25 cellular contexts compared by ENCODE assay signal in the genomic region with DNA sequence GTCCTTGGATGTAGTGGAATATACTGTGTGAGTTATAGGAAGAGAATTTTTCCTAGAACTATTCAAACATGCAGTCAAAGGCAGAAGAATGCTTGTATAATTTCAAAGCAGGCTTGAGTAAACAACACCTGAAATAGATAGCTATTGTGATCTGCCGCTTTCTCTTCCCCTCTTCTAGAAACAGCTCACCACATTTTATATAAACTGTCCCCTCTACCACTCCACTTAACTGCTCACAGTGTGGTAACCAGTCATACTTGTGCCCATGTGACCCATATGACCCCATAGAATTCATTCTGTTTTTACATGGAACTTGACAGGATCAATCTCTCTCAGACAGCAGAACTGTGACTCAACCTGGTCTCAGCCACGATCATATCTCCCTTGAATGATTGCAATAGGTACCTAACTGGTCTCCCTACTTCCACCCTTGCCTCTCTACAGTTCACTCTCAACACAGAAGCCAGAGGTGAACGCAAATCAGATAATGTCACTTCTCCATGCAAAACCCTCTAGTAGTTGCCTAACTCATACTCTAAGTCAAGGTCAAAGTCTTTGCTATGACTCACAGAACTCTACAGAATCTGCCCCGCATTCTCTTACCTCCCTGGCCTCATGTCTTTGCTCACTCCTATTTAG.
A peak's percentile ranks its signal among the peaks of the same experiment; 100 is the strongest.
DNase-seq lines count a peak whose midpoint lies in the region; ATAC-seq and TF ChIP-seq lines count a peak whose summit lies in the region.
"Had no signal": no experiment of that assay in that cellular context is flagged by ENCODE, and none has a peak within 500 bp of the region (broad histone marks: within the 10 kb centered on the region; RNA-seq: fewer than 3 reads in every experiment).

No MANE protein-coding gene starts in this region.

- no peak overlapping the region for H3K27ac Mint-ChIP-seq in activated CD4-positive, alpha-beta T cell treated with anti-CD3 and anti-CD28 coated beads for 36 hours
- H3K27ac Mint-ChIP-seq in activated T-helper 17 cell treated with anti-CD3 and anti-CD28 coated beads, Interleukin-2, amount 50 U/mL, for 72 hours = no peak overlapping the region
- no peak overlapping the region for H3K27ac Mint-ChIP-seq in natural killer cell
- H3K27ac Mint-ChIP-seq: activated CD8-positive, alpha-beta memory T cell treated with anti-CD3 and anti-CD28 coated beads, Interleukin-2, amount 10 ng/mL, durations not matched to agents 7 days and 5 days; dendritic cell treated with granulocyte-macrophage colony-stimulating factor and Interleukin-4, amounts not matched to agents 40 ng/mL and 50 ng/mL, for 4 days; memory B cell had no signal

- CTCF ChIA-PET in activated CD4-positive, alpha-beta T cell treated with anti-CD3 and anti-CD28 coated beads for 36 hours (lab: Charles Lee) = no interaction called here

- no peaks in the 10 kb centered on the region for H3K9me3 ChIP-seq in mucosa of descending colon
- H3K9me3 ChIP-seq: adrenal gland; BLaER1 treated with 17β-estradiol and CSF1 and Interleukin-3, amounts not matched to agents 10 nM and 100 nM; MG63; right atrium auricular region; SK-N-SH; suprapubic skin; vagina had no signal

- H3K4me1 ChIP-seq in mucosa of descending colon (ENCODE audit: low read depth) = no peaks in the 10 kb centered on the region
- H3K4me1 ChIP-seq: adrenal gland; BLaER1 treated with 17β-estradiol and CSF1 and Interleukin-3, amounts not matched to agents 10 nM and 100 nM; foreskin keratinocyte; right atrium auricular region; vagina had no signal

- TF ChIP-seq CTCF in mucosa of descending colon (IDR thresholded peaks at IDR 0.05) (no peak), natural killer cell (IDR thresholded peaks at IDR 0.05) (no peak)

- no peaks in the 10 kb centered on the region for H3K36me3 Mint-ChIP-seq in activated CD4-positive, alpha-beta T cell treated with anti-CD3 and anti-CD28 coated beads for 36 hours (ENCODE audit: low read depth)
- H3K36me3 Mint-ChIP-seq in activated T-helper 17 cell treated with anti-CD3 and anti-CD28 coated beads, Interleukin-2, amount 50 U/mL, for 72 hours (ENCODE audit: low read depth) = no peaks in the 10 kb centered on the region
- H3K36me3 Mint-ChIP-seq in natural killer cell = no peaks in the 10 kb centered on the region
- H3K36me3 Mint-ChIP-seq: activated CD8-positive, alpha-beta memory T cell treated with anti-CD3 and anti-CD28 coated beads, Interleukin-2, amount 10 ng/mL, durations not matched to agents 7 days and 5 days; memory B cell; naive B cell had no signal

- H3K4me1 Mint-ChIP-seq in activated CD4-positive, alpha-beta T cell treated with anti-CD3 and anti-CD28 coated beads for 36 hours = no peaks in the 10 kb centered on the region
- no peaks in the 10 kb centered on the region for H3K4me1 Mint-ChIP-seq in activated T-helper 17 cell treated with anti-CD3 and anti-CD28 coated beads, Interleukin-2, amount 50 U/mL, for 72 hours
- no peaks in the 10 kb centered on the region for H3K4me1 Mint-ChIP-seq in natural killer cell
- H3K4me1 Mint-ChIP-seq: activated CD8-positive, alpha-beta memory T cell treated with anti-CD3 and anti-CD28 coated beads, Interleukin-2, amount 10 ng/mL, durations not matched to agents 7 days and 5 days; memory B cell; naive B cell had no signal

- no peaks in the 10 kb centered on the region for H3K27me3 Mint-ChIP-seq in activated CD4-positive, alpha-beta T cell treated with anti-CD3 and anti-CD28 coated beads for 36 hours
- no peaks in the 10 kb centered on the region for H3K27me3 Mint-ChIP-seq in activated T-helper 17 cell treated with anti-CD3 and anti-CD28 coated beads, Interleukin-2, amount 50 U/mL, for 72 hours
- H3K27me3 Mint-ChIP-seq in natural killer cell (ENCODE audit: low read depth in 2 of 2) = peaks cover 2 to 7% of the 10 kb centered on the region in 2 donors
- H3K27me3 Mint-ChIP-seq: activated CD8-positive, alpha-beta memory T cell treated with anti-CD3 and anti-CD28 coated beads, Interleukin-2, amount 10 ng/mL, durations not matched to agents 7 days and 5 days; dendritic cell treated with granulocyte-macrophage colony-stimulating factor and Interleukin-4, amounts not matched to agents 40 ng/mL and 50 ng/mL, for 4 days had no signal

- H3K4me3 ChIP-seq in mucosa of descending colon = no peak overlapping the region
- H3K4me3 ChIP-seq: adrenal gland; BLaER1 treated with 17β-estradiol and CSF1 and Interleukin-3, amounts not matched to agents 10 nM and 100 nM; MG63; right atrium auricular region; suprapubic skin; vagina had no signal

- no peaks in the 10 kb centered on the region for H3K36me3 ChIP-seq in mucosa of descending colon (ENCODE audit: low read depth)
- H3K36me3 ChIP-seq: adrenal gland; BLaER1 treated with 17β-estradiol and CSF1 and Interleukin-3, amounts not matched to agents 10 nM and 100 nM; MG63; right atrium auricular region; suprapubic skin; vagina had no signal

- H3K4me3 Mint-ChIP-seq in activated CD4-positive, alpha-beta T cell treated with anti-CD3 and anti-CD28 coated beads for 36 hours = no peak overlapping the region
- H3K4me3 Mint-ChIP-seq in activated T-helper 17 cell treated with anti-CD3 and anti-CD28 coated beads, Interleukin-2, amount 50 U/mL, for 72 hours = no peak overlapping the region
- H3K4me3 Mint-ChIP-seq in natural killer cell = no peak overlapping the region
- H3K4me3 Mint-ChIP-seq: activated CD8-positive, alpha-beta memory T cell treated with anti-CD3 and anti-CD28 coated beads, Interleukin-2, amount 10 ng/mL, durations not matched to agents 7 days and 5 days; dendritic cell treated with granulocyte-macrophage colony-stimulating factor and Interleukin-4, amounts not matched to agents 40 ng/mL and 50 ng/mL, for 4 days; memory B cell; naive B cell had no signal

- POLR2A ChIA-PET in activated CD4-positive, alpha-beta T cell treated with anti-CD3 and anti-CD28 coated beads for 36 hours (lab: Charles Lee) = no interaction called here

- DNase-seq in activated CD4-positive, alpha-beta T cell treated with anti-CD3 and anti-CD28 coated beads for 36 hours = peak; percentile 9
- DNase-seq in activated CD4-positive, alpha-beta T cell treated with anti-CD3 and anti-CD28 coated beads for 4 hours = no peak
- DNase-seq in LoVo (ENCODE audit: low spot score) (peak; percentile 31), mucosa of descending colon (no peak), nucleus accumbens (lab: John Stamatoyannopoulos, UW) (no peak), natural killer cell (no peak)
- DNase-seq: activated CD4-positive, CD25-positive, alpha-beta regulatory T cell; activated CD8-positive, alpha-beta memory T cell treated with anti-CD3 and anti-CD28 coated beads, Interleukin-2, amount 10 ng/mL, durations not matched to agents 7 days and 5 days; activated gamma-delta T cell; adrenal gland; foreskin keratinocyte; MG63; naive B cell; NCI-H226; NCI-H82; SK-N-SH; T1000 had no signal

- intact Hi-C loops in activated CD4-positive, alpha-beta T cell treated with anti-CD3 and anti-CD28 coated beads for 36 hours (cut with DNase I, micrococcal nuclease) = no loop called here
- intact Hi-C loops in mucosa of descending colon (cut with DNase I, micrococcal nuclease) (no loop called here), natural killer cell (cut with micrococcal nuclease) (no loop called here)

- ATAC-seq in activated CD4-positive, alpha-beta T cell treated with anti-CD3 and anti-CD28 coated beads for 36 hours = peak; percentile 87
- ATAC-seq in activated T-helper 17 cell treated with anti-CD3 and anti-CD28 coated beads, Interleukin-2, amount 50 U/mL, for 72 hours (replicated peaks) = peak; percentile 73
- peak; percentile 81 for ATAC-seq in mucosa of descending colon
- no peak for ATAC-seq in natural killer cell
- ATAC-seq in esophagus mucosa = no peak
- ATAC-seq: activated CD8-positive, alpha-beta memory T cell treated with anti-CD3 and anti-CD28 coated beads, Interleukin-2, amount 10 ng/mL, durations not matched to agents 7 days and 5 days; foreskin keratinocyte had no signal

- H3K9me3 Mint-ChIP-seq in activated CD4-positive, alpha-beta T cell treated with anti-CD3 and anti-CD28 coated beads for 36 hours (ENCODE audit: low read depth) = no peaks in the 10 kb centered on the region
- H3K9me3 Mint-ChIP-seq in activated T-helper 17 cell treated with anti-CD3 and anti-CD28 coated beads, Interleukin-2, amount 50 U/mL, for 72 hours = no peaks in the 10 kb centered on the region
- H3K9me3 Mint-ChIP-seq in natural killer cell = no peaks in the 10 kb centered on the region
- H3K9me3 Mint-ChIP-seq: dendritic cell treated with granulocyte-macrophage colony-stimulating factor and Interleukin-4, amounts not matched to agents 40 ng/mL and 50 ng/mL, for 4 days had no signal

Comparison
In these comparisons a context has a peak if more than half of its experiments do, and no peak if none do; other contexts are left out.
1. DNase-seq: peak in activated CD4-positive, alpha-beta T cell treated with anti-CD3 and anti-CD28 coated beads for 36 hours (single experiment) and LoVo (single experiment); none in activated CD4-positive, alpha-beta T cell treated with anti-CD3 and anti-CD28 coated beads for 4 hours (0 of 2), mucosa of descending colon (0 of 3), nucleus accumbens (0 of 56) and natural killer cell (single experiment).
2. ATAC-seq: peak in activated CD4-positive, alpha-beta T cell treated with anti-CD3 and anti-CD28 coated beads for 36 hours (single experiment), activated T-helper 17 cell treated with anti-CD3 and anti-CD28 coated beads, Interleukin-2, amount 50 U/mL, for 72 hours (single experiment) and mucosa of descending colon (single experiment); none in natural killer cell (0 of 3) and esophagus mucosa (single experiment).